ENCODE assay signal across 1 cellular context in the genomic region with DNA sequence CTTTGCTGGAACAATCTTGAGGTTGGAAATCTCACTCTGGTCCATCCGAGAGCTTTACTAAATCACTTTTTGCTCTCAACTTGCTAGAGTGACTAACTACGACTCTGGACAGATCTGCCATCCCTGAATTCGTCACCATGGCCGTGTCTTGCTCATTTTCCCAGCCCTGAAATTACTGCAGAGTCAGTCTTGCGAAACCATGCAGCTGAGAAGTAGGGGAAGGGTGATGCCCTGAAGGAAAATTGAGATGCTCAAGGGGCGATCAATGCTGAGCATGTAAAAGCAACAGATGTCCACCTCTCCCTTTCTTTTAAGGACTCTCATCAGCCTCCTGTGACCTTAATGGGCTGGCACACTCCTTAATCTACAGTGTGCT.
A peak's percentile ranks its signal among the peaks of the same experiment; 100 is the strongest.
TF ChIP-seq lines count a peak whose summit lies in the region.

No MANE protein-coding gene starts in this region.

TF ChIP-seq in K562, 482 proteins besides CTCF, POLR2A, EP300 and RAD21:
- TF ChIP-seq CEBPB (tag; IDR thresholded peaks at IDR 0.05) (peak; percentile 93), CEBPG (CRISPR knock-in tag; IDR thresholded peaks at IDR 0.05) (no peak), CEBPG (tag; conservative IDR thresholded peaks at IDR 0.05 in 1 of 2, IDR thresholded peaks at IDR 0.05 in 1 of 2) (peak; percentile 47 to 71), ZNF232 (CRISPR knock-in tag; IDR thresholded peaks at IDR 0.05) (no peak), NBN (IDR thresholded peaks at IDR 0.05; ENCODE audit: low read depth) (no peak), SUPT5H (IDR thresholded peaks at IDR 0.05) (no peak), TAF15 (IDR thresholded peaks at IDR 0.05; ENCODE audit: low read depth, low read length) (no peak), RBM39 (optimal IDR thresholded peaks at IDR 0.05; ENCODE audit: low read depth, low read length) (no peak), CHD2 (IDR thresholded peaks at IDR 0.05; ENCODE audit: low read depth, low read length) (no peak), CBFA2T2 (conservative IDR thresholded peaks at IDR 0.05) (no peak), LARP7 (IDR thresholded peaks at IDR 0.05) (no peak), PPARD (CRISPR knock-in tag; IDR thresholded peaks at IDR 0.05) (no peak), CHD1 (IDR thresholded peaks at IDR 0.05; ENCODE audit: low read length) (no peak), ARID1B (IDR thresholded peaks at IDR 0.05) (no peak), TGIF2 (CRISPR knock-in tag; IDR thresholded peaks at IDR 0.05) (no peak)
- TF ChIP-seq, protein P1, sequence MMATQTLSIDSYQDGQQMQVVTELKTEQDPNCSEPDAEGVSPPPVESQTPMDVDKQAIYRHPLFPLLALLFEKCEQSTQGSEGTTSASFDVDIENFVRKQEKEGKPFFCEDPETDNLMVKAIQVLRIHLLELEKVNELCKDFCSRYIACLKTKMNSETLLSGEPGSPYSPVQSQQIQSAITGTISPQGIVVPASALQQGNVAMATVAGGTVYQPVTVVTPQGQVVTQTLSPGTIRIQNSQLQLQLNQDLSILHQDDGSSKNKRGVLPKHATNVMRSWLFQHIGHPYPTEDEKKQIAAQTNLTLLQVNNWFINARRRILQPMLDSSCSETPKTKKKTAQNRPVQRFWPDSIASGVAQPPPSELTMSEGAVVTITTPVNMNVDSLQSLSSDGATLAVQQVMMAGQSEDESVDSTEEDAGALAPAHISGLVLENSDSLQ (IDR thresholded peaks at IDR 0.05): no peak
- TF ChIP-seq, protein P2, sequence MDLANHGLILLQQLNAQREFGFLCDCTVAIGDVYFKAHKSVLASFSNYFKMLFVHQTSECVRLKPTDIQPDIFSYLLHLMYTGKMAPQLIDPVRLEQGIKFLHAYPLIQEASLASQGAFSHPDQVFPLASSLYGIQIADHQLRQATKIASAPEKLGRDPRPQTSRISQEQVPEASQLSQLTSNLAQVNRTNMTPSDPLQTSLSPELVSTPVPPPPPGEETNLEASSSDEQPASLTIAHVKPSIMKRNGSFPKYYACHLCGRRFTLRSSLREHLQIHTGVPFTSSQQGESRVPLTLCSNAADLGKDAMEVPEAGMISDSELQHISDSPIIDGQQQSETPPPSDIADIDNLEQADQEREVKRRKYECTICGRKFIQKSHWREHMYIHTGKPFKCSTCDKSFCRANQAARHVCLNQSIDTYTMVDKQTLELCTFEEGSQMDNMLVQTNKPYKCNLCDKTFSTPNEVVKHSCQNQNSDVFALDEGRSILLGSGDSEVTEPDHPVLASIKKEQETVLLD (IDR thresholded peaks at IDR 0.05): no peak
- TF ChIP-seq, protein P3, sequence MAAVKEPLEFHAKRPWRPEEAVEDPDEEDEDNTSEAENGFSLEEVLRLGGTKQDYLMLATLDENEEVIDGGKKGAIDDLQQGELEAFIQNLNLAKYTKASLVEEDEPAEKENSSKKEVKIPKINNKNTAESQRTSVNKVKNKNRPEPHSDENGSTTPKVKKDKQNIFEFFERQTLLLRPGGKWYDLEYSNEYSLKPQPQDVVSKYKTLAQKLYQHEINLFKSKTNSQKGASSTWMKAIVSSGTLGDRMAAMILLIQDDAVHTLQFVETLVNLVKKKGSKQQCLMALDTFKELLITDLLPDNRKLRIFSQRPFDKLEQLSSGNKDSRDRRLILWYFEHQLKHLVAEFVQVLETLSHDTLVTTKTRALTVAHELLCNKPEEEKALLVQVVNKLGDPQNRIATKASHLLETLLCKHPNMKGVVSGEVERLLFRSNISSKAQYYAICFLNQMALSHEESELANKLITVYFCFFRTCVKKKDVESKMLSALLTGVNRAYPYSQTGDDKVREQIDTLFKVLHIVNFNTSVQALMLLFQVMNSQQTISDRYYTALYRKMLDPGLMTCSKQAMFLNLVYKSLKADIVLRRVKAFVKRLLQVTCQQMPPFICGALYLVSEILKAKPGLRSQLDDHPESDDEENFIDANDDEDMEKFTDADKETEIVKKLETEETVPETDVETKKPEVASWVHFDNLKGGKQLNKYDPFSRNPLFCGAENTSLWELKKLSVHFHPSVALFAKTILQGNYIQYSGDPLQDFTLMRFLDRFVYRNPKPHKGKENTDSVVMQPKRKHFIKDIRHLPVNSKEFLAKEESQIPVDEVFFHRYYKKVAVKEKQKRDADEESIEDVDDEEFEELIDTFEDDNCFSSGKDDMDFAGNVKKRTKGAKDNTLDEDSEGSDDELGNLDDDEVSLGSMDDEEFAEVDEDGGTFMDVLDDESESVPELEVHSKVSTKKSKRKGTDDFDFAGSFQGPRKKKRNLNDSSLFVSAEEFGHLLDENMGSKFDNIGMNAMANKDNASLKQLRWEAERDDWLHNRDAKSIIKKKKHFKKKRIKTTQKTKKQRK (IDR thresholded peaks at IDR 0.05; ENCODE audit: borderline replicate concordance, low read depth, low read length): no peak
- TF ChIP-seq, protein P4, sequence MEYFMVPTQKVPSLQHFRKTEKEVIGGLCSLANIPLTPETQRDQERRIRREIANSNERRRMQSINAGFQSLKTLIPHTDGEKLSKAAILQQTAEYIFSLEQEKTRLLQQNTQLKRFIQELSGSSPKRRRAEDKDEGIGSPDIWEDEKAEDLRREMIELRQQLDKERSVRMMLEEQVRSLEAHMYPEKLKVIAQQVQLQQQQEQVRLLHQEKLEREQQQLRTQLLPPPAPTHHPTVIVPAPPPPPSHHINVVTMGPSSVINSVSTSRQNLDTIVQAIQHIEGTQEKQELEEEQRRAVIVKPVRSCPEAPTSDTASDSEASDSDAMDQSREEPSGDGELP (CRISPR knock-in tag; IDR thresholded peaks at IDR 0.05; ENCODE audit: borderline replicate concordance): no peak
